In genomic region chr16:87854053-87854906, GRCh38 we compare ENCODE assay signal across 1 cellular context.
TF ChIP-seq lines count a peak whose summit lies in the region.

No MANE protein-coding gene starts in this region.

TF ChIP-seq in HepG2, 621 proteins besides CTCF, POLR2A, EP300 and RAD21 (continued from another document and continues in another):
- TF ChIP-seq HMGA1 (CRISPR knock-in tag; conservative IDR thresholded peaks at IDR 0.05) (no peak), ZNF350 (CRISPR knock-in tag; IDR thresholded peaks at IDR 0.05; ENCODE audit: borderline replicate concordance, low read depth) (no peak), USF2 (IDR thresholded peaks at IDR 0.05; ENCODE audit: low read depth, low read length) (no peak), USF2 (CRISPR knock-in tag; IDR thresholded peaks at IDR 0.05; ENCODE audit: borderline replicate concordance) (0 out of 2 replicates have a peak, but pooled peaks have one; percentile 6), PCBP1 (IDR thresholded peaks at IDR 0.05; ENCODE audit: borderline replicate concordance, low read depth, low read length) (no peak), HNF4G (IDR thresholded peaks at IDR 0.05; ENCODE audit: borderline replicate concordance, low read depth, low read length) (no peak), HNF4G (CRISPR knock-in tag; IDR thresholded peaks at IDR 0.05; ENCODE audit: borderline replicate concordance, low read depth) (no peak), PLRG1 (conservative IDR thresholded peaks at IDR 0.05) (no peak), ATF3 (CRISPR knock-in tag; IDR thresholded peaks at IDR 0.05) (no peak), ZNF263 (CRISPR knock-in tag; IDR thresholded peaks at IDR 0.05) (no peak), MXD3 (CRISPR knock-in tag; IDR thresholded peaks at IDR 0.05) (no peak), KLF16 (CRISPR knock-in tag; IDR thresholded peaks at IDR 0.05) (no peak), GATA4 (IDR thresholded peaks at IDR 0.05; ENCODE audit: borderline replicate concordance, low read depth) (no peak), PITX1 (CRISPR knock-in tag; IDR thresholded peaks at IDR 0.05) (no peak), ZNF251 (CRISPR knock-in tag; IDR thresholded peaks at IDR 0.05) (no peak), THAP9 (CRISPR knock-in tag; IDR thresholded peaks at IDR 0.05; ENCODE audit: borderline replicate concordance) (no peak), MAX (IDR thresholded peaks at IDR 0.05) (no peak), HOMEZ (CRISPR knock-in tag; IDR thresholded peaks at IDR 0.05; ENCODE audit: low read depth) (no peak), NR2F6 (IDR thresholded peaks at IDR 0.05) (no peak), NR2F6 (CRISPR knock-in tag; IDR thresholded peaks at IDR 0.05) (no peak), ZNF543 (CRISPR knock-in tag; IDR thresholded peaks at IDR 0.05) (no peak), MXD4 (CRISPR knock-in tag; IDR thresholded peaks at IDR 0.05) (no peak), CSRNP2 (CRISPR knock-in tag; conservative IDR thresholded peaks at IDR 0.05; ENCODE audit: low read depth) (no peak), POGZ (CRISPR knock-in tag; IDR thresholded peaks at IDR 0.05) (no peak), RNF2 (conservative IDR thresholded peaks at IDR 0.05; ENCODE audit: low read depth) (no peak), ETV5 (CRISPR knock-in tag; IDR thresholded peaks at IDR 0.05; ENCODE audit: borderline replicate concordance) (no peak), XRCC5 (optimal IDR thresholded peaks at IDR 0.05; ENCODE audit: low read length) (no peak), MTF1 (CRISPR knock-in tag; IDR thresholded peaks at IDR 0.05) (no peak), TCF12 (IDR thresholded peaks at IDR 0.05) (no peak), TCF12 (CRISPR knock-in tag; IDR thresholded peaks at IDR 0.05) (no peak), SKIL (CRISPR knock-in tag; IDR thresholded peaks at IDR 0.05; ENCODE audit: borderline replicate concordance) (no peak), ZNF678 (CRISPR knock-in tag; IDR thresholded peaks at IDR 0.05) (peak; percentile 24; the same call in 1 of the 2 replicates), ZNF550 (CRISPR knock-in tag; IDR thresholded peaks at IDR 0.05; ENCODE audit: borderline replicate concordance) (no peak), BCLAF1 (IDR thresholded peaks at IDR 0.05) (no peak), GPBP1L1 (CRISPR knock-in tag; IDR thresholded peaks at IDR 0.05) (no peak), CREBL2 (CRISPR knock-in tag; IDR thresholded peaks at IDR 0.05; ENCODE audit: borderline replicate concordance) (no peak), ZNF839 (CRISPR knock-in tag; IDR thresholded peaks at IDR 0.05; ENCODE audit: borderline replicate concordance) (no peak), KDM3A (CRISPR knock-in tag; IDR thresholded peaks at IDR 0.05; ENCODE audit: low read depth) (no peak), ZBTB37 (CRISPR knock-in tag; IDR thresholded peaks at IDR 0.05) (no peak; the same call in none of the 2 replicates), DBP (CRISPR knock-in tag; IDR thresholded peaks at IDR 0.05; ENCODE audit: not compliant biosample characterization) (no peak), ZNF75D (CRISPR knock-in tag; IDR thresholded peaks at IDR 0.05; ENCODE audit: borderline replicate concordance) (no peak), CBX2 (IDR thresholded peaks at IDR 0.05; ENCODE audit: low read depth, low read length) (no peak), CBX2 (CRISPR knock-in tag; IDR thresholded peaks at IDR 0.05; ENCODE audit: low read depth) (no peak), KDM6A (CRISPR knock-in tag; IDR thresholded peaks at IDR 0.05; ENCODE audit: low read depth) (no peak), AGO1 (IDR thresholded peaks at IDR 0.05; ENCODE audit: low read depth, low read length, poor library complexity, severe bottlenecking) (no peak), KDM5B (CRISPR knock-in tag; IDR thresholded peaks at IDR 0.05; ENCODE audit: borderline replicate concordance) (no peak)
